In genomic region chr2:47050021-47050760, GRCh38 we compare ENCODE assay signal across 1 cellular context.
TF ChIP-seq lines count a peak whose summit lies in the region.

No MANE protein-coding gene starts in this region.

TF ChIP-seq in HepG2, 621 proteins besides CTCF, POLR2A, EP300 and RAD21 (continued from another document):
- no peak for TF ChIP-seq ARID3A (IDR thresholded peaks at IDR 0.05; ENCODE audit: low read depth, low read length)
- TF ChIP-seq BCL6 (CRISPR knock-in tag; IDR thresholded peaks at IDR 0.05), result peak; percentile 25; the same call in 1 of the 2 replicates
- 0 out of 2 replicates have a peak, but pooled peaks have one; percentile 43 for TF ChIP-seq SALL2 (CRISPR knock-in tag; IDR thresholded peaks at IDR 0.05)
- peak; percentile 88; the same call in 1 of the 2 replicates for TF ChIP-seq MTA1 (CRISPR knock-in tag; IDR thresholded peaks at IDR 0.05; ENCODE audit: borderline replicate concordance)
- no peak for TF ChIP-seq LBX2 (CRISPR knock-in tag; IDR thresholded peaks at IDR 0.05; ENCODE audit: borderline replicate concordance)
- TF ChIP-seq GTF3A (CRISPR knock-in tag; conservative IDR thresholded peaks at IDR 0.05), result no peak
- TF ChIP-seq FOXC1 (CRISPR knock-in tag; IDR thresholded peaks at IDR 0.05; ENCODE audit: borderline replicate concordance), result no peak
- no peak for TF ChIP-seq ZNF124 (CRISPR knock-in tag; IDR thresholded peaks at IDR 0.05)
- no peak; the same call in 1 of the 2 replicates for TF ChIP-seq SMYD3 (CRISPR knock-in tag; IDR thresholded peaks at IDR 0.05)
- TF ChIP-seq ARID4A (CRISPR knock-in tag; IDR thresholded peaks at IDR 0.05; ENCODE audit: borderline replicate concordance), result 0 out of 2 replicates have a peak, but pooled peaks have one; percentile 19
- TF ChIP-seq PHF21A (CRISPR knock-in tag; IDR thresholded peaks at IDR 0.05), result 0 out of 2 replicates have a peak, but pooled peaks have one; percentile 33
- no peak for TF ChIP-seq ZNF207 (IDR thresholded peaks at IDR 0.05; ENCODE audit: borderline replicate concordance)
- TF ChIP-seq SOX5 (CRISPR knock-in tag; IDR thresholded peaks at IDR 0.05; ENCODE audit: borderline replicate concordance), result no peak
- 0 out of 2 replicates have a peak, but pooled peaks have one; percentile 68 for TF ChIP-seq ZNF552 (CRISPR knock-in tag; IDR thresholded peaks at IDR 0.05; ENCODE audit: borderline replicate concordance)
- peak; percentile 69 for TF ChIP-seq PAXIP1 (CRISPR knock-in tag; conservative IDR thresholded peaks at IDR 0.05)
- TF ChIP-seq KDM5B (CRISPR knock-in tag; IDR thresholded peaks at IDR 0.05; ENCODE audit: borderline replicate concordance), result peak; percentile 50; the same call in 1 of the 2 replicates
- 0 out of 2 replicates have a peak, but pooled peaks have one; percentile 69 for TF ChIP-seq KIAA2018 (CRISPR knock-in tag; IDR thresholded peaks at IDR 0.05; ENCODE audit: borderline replicate concordance)
- no peak for TF ChIP-seq FIP1L1 (IDR thresholded peaks at IDR 0.05; ENCODE audit: borderline replicate concordance, insufficient read depth, low read depth, low read length)
- TF ChIP-seq ZNF513 (CRISPR knock-in tag; conservative IDR thresholded peaks at IDR 0.05), result no peak
- no peak for TF ChIP-seq SNAI1 (CRISPR knock-in tag; IDR thresholded peaks at IDR 0.05; ENCODE audit: borderline replicate concordance)
- peak; percentile 65; the same call in 1 of the 2 replicates for TF ChIP-seq ZFX (CRISPR knock-in tag; IDR thresholded peaks at IDR 0.05; ENCODE audit: low read depth)
- no peak for TF ChIP-seq ATF3 (CRISPR knock-in tag; IDR thresholded peaks at IDR 0.05)
- no peak for TF ChIP-seq CEBPG (CRISPR knock-in tag; IDR thresholded peaks at IDR 0.05)
- peak; percentile 41; the same call in 1 of the 2 replicates for TF ChIP-seq HDAC2 (CRISPR knock-in tag; IDR thresholded peaks at IDR 0.05)
- no peak for TF ChIP-seq SETDB1 (CRISPR knock-in tag; IDR thresholded peaks at IDR 0.05; ENCODE audit: borderline replicate concordance)
- TF ChIP-seq ATF7 (IDR thresholded peaks at IDR 0.05), result no peak
- 0 out of 2 replicates have a peak, but pooled peaks have one; percentile 35 for TF ChIP-seq ATF7 (CRISPR knock-in tag; IDR thresholded peaks at IDR 0.05)
- no peak for TF ChIP-seq POLR2G (IDR thresholded peaks at IDR 0.05; ENCODE audit: low read depth, low read length)
- TF ChIP-seq ZNF772 (CRISPR knock-in tag; IDR thresholded peaks at IDR 0.05), result no peak
- TF ChIP-seq SMARCC2 (IDR thresholded peaks at IDR 0.05), result no peak
- TF ChIP-seq KDM4B (CRISPR knock-in tag; IDR thresholded peaks at IDR 0.05), result no peak
- no peak for TF ChIP-seq TBL1XR1 (IDR thresholded peaks at IDR 0.05; ENCODE audit: borderline replicate concordance, low read length, partially characterized antibody)
- TF ChIP-seq KAT2B (IDR thresholded peaks at IDR 0.05; ENCODE audit: borderline replicate concordance, low read depth, low read length), result no peak
- TF ChIP-seq NFKB2 (CRISPR knock-in tag; IDR thresholded peaks at IDR 0.05; ENCODE audit: borderline replicate concordance), result peak; percentile 74; the same call in 1 of the 2 replicates
- no peak for TF ChIP-seq ZNF354B (CRISPR knock-in tag; IDR thresholded peaks at IDR 0.05)
- no peak for TF ChIP-seq ZNF382 (CRISPR knock-in tag; IDR thresholded peaks at IDR 0.05; ENCODE audit: borderline replicate concordance)
- no peak for TF ChIP-seq GABPB1 (CRISPR knock-in tag; IDR thresholded peaks at IDR 0.05)
- TF ChIP-seq MATR3 (CRISPR knock-in tag; IDR thresholded peaks at IDR 0.05), result no peak
- TF ChIP-seq FOXJ3 (CRISPR knock-in tag; IDR thresholded peaks at IDR 0.05; ENCODE audit: borderline replicate concordance), result 0 out of 2 replicates have a peak, but pooled peaks have one; percentile 32
- no peak for TF ChIP-seq RXRA (CRISPR knock-in tag; IDR thresholded peaks at IDR 0.05)
- TF ChIP-seq ZNF580 (CRISPR knock-in tag; IDR thresholded peaks at IDR 0.05; ENCODE audit: borderline replicate concordance, low read depth), result no peak
- TF ChIP-seq NRL (CRISPR knock-in tag; IDR thresholded peaks at IDR 0.05; ENCODE audit: borderline replicate concordance), result peak; percentile 64; the same call in 1 of the 2 replicates
